In genomic region chr4:147596377-147596776, GRCh38 we compare ENCODE assay signal across 13 cellular contexts. TPM values are rescaled to one million over a fixed set of nuclear protein-coding genes. Genes with fewer than 3 reads are reported as not detected.
DNase-seq lines count a peak whose midpoint lies in the region; ATAC-seq and TF ChIP-seq lines count a peak whose summit lies in the region.
"Had no signal": no experiment of that assay in that cellular context is flagged by ENCODE, and none has a peak within 500 bp of the region (broad histone marks: within the 10 kb centered on the region; RNA-seq: fewer than 3 reads in every experiment).

No MANE protein-coding gene starts in this region.

- H3K4me3 ChIP-seq in kidney epithelial cell (ENCODE audit: low read depth, low read length): no peak overlapping the region

- no peak overlapping the region for H3K27ac Mint-ChIP-seq in activated T-helper 1 cell treated with anti-CD3 and anti-CD28 coated beads, Interleukin-12 subunit alpha, Interleukin-12 subunit beta, Interleukin-2, Interleukin-4 antibody, amounts not matched to agents 30 ng/mL and 10 ng/mL and 1 ng/mL, durations not matched to agents 14 hours and 24 hours and 36 hours
- no peak overlapping the region for H3K27ac Mint-ChIP-seq in natural killer cell
- H3K27ac Mint-ChIP-seq: stimulated activated memory B cell treated with anti-CD40 and anti-IgM and Interleukin-4, amounts not matched to agents 10 μg/mL and 1 μg/mL and 100 μg/mL, for 72 hours had no signal

- H3K4me1 Mint-ChIP-seq in activated T-helper 1 cell treated with anti-CD3 and anti-CD28 coated beads, Interleukin-12 subunit alpha, Interleukin-12 subunit beta, Interleukin-2, Interleukin-4 antibody, amounts not matched to agents 30 ng/mL and 10 ng/mL and 1 ng/mL, durations not matched to agents 14 hours and 24 hours and 36 hours (ENCODE audit: low read depth): no peaks in the 10 kb centered on the region
- H3K4me1 Mint-ChIP-seq in natural killer cell: no peaks in the 10 kb centered on the region
- H3K4me1 Mint-ChIP-seq: stimulated activated memory B cell treated with anti-CD40 and anti-IgM and Interleukin-4, amounts not matched to agents 10 μg/mL and 1 μg/mL and 100 μg/mL, for 72 hours had no signal

- intact Hi-C loops in activated T-helper 1 cell treated with anti-CD3 and anti-CD28 coated beads, Interleukin-12 subunit alpha, Interleukin-12 subunit beta, Interleukin-2, Interleukin-4 antibody, amounts not matched to agents 30 ng/mL and 10 ng/mL and 1 ng/mL, durations not matched to agents 14 hours and 24 hours and 36 hours (cut with micrococcal nuclease): loop anchor here (2.0 kb wide), 1 partner anchor 270 kb away; no protein-coding TSS in a partner anchor
- intact Hi-C loops in natural killer cell (cut with micrococcal nuclease): no loop called here

- no peaks in the 10 kb centered on the region for H3K27me3 ChIP-seq in kidney epithelial cell (ENCODE audit: control insufficient read depth, insufficient read depth, low read length)
- H3K27me3 ChIP-seq: brain microvascular endothelial cell had no signal

- no peaks in the 10 kb centered on the region for H3K36me3 Mint-ChIP-seq in activated T-helper 1 cell treated with anti-CD3 and anti-CD28 coated beads, Interleukin-12 subunit alpha, Interleukin-12 subunit beta, Interleukin-2, Interleukin-4 antibody, amounts not matched to agents 30 ng/mL and 10 ng/mL and 1 ng/mL, durations not matched to agents 14 hours and 24 hours and 36 hours (ENCODE audit: low read depth)
- no peaks in the 10 kb centered on the region for H3K36me3 Mint-ChIP-seq in natural killer cell
- H3K36me3 Mint-ChIP-seq: stimulated activated memory B cell treated with anti-CD40 and anti-IgM and Interleukin-4, amounts not matched to agents 10 μg/mL and 1 μg/mL and 100 μg/mL, for 72 hours had no signal

- ATAC-seq in HG03469 (IDR thresholded peaks at IDR 0.05; ENCODE audit: unreplicated experiment): no peak
- no peak for ATAC-seq in natural killer cell

- no peak overlapping the region for H3K4me3 Mint-ChIP-seq in activated T-helper 1 cell treated with anti-CD3 and anti-CD28 coated beads, Interleukin-12 subunit alpha, Interleukin-12 subunit beta, Interleukin-2, Interleukin-4 antibody, amounts not matched to agents 30 ng/mL and 10 ng/mL and 1 ng/mL, durations not matched to agents 14 hours and 24 hours and 36 hours
- no peak overlapping the region for H3K4me3 Mint-ChIP-seq in natural killer cell
- H3K4me3 Mint-ChIP-seq: stimulated activated memory B cell treated with anti-CD40 and anti-IgM and Interleukin-4, amounts not matched to agents 10 μg/mL and 1 μg/mL and 100 μg/mL, for 72 hours had no signal

- H3K9me3 Mint-ChIP-seq in activated T-helper 1 cell treated with anti-CD3 and anti-CD28 coated beads, Interleukin-12 subunit alpha, Interleukin-12 subunit beta, Interleukin-2, Interleukin-4 antibody, amounts not matched to agents 30 ng/mL and 10 ng/mL and 1 ng/mL, durations not matched to agents 14 hours and 24 hours and 36 hours: no peaks in the 10 kb centered on the region
- H3K9me3 Mint-ChIP-seq in natural killer cell: no peaks in the 10 kb centered on the region
- H3K9me3 Mint-ChIP-seq: stimulated activated memory B cell treated with anti-CD40 and anti-IgM and Interleukin-4, amounts not matched to agents 10 μg/mL and 1 μg/mL and 100 μg/mL, for 72 hours had no signal

- DNase-seq in GM10266 (ENCODE audit: extremely low spot score): no peak
- DNase-seq in HT1080 (ENCODE audit: low read depth): peak; percentile 32
- no peak for DNase-seq in kidney epithelial cell (ENCODE audit: low read depth)
- no peak for DNase-seq in activated T-helper 1 cell treated with anti-CD3 and anti-CD28 coated beads, Interleukin-12 subunit alpha, Interleukin-12 subunit beta, Interleukin-2, Interleukin-4 antibody, amounts not matched to agents 30 ng/mL and 10 ng/mL and 1 ng/mL, durations not matched to agents 14 hours and 24 hours and 36 hours (ENCODE audit: low spot score)
- DNase-seq in amniotic stem cell (lab: John Stamatoyannopoulos, UW): no peak
- DNase-seq in natural killer cell: no peak
- DNase-seq: left cardiac atrium, NCI-H1436 treated with DMSO at 0.1 percent for 48 hours had no signal

- peak; percentile 19 for TF ChIP-seq CTCF in GM10266 (IDR thresholded peaks at IDR 0.05; ENCODE audit: control insufficient read depth, insufficient read depth, low read depth, missing control alignments)
- no peak; the same call in 1 of the 2 replicates for TF ChIP-seq CTCF in VCaP (conservative IDR thresholded peaks at IDR 0.05)
- TF ChIP-seq CTCF in kidney epithelial cell (IDR thresholded peaks at IDR 0.05; ENCODE audit: insufficient read depth, low read length, poor library complexity, severe bottlenecking): peak; percentile 5
- TF ChIP-seq CTCF in natural killer cell (IDR thresholded peaks at IDR 0.05): no peak

- peaks cover 11% of the 10 kb centered on the region for H3K27me3 Mint-ChIP-seq in activated T-helper 1 cell treated with anti-CD3 and anti-CD28 coated beads, Interleukin-12 subunit alpha, Interleukin-12 subunit beta, Interleukin-2, Interleukin-4 antibody, amounts not matched to agents 30 ng/mL and 10 ng/mL and 1 ng/mL, durations not matched to agents 14 hours and 24 hours and 36 hours (ENCODE audit: insufficient read depth)
- H3K27me3 Mint-ChIP-seq in natural killer cell (ENCODE audit: low read depth in 2 of 2): peaks cover 10 to 18% of the 10 kb centered on the region in 2 donors

- H3K36me3 ChIP-seq in kidney epithelial cell (ENCODE audit: control insufficient read depth, insufficient read depth, low read length): no peaks in the 10 kb centered on the region
- H3K36me3 ChIP-seq: brain microvascular endothelial cell had no signal

- H3K27ac ChIP-seq in VCaP: peak overlapping the region; percentile 63; the same call in 1 of the 2 replicates
- H3K27ac ChIP-seq: brain microvascular endothelial cell, HL-60 had no signal

RNA-seq across cellular contexts. Expression of gene TMEM184C, which starts 20.8 kb away (rescaled TPM):
- 39.1 and 40.0 TPM in 2 replicates for total RNA-seq in HT1080 (2014; rRNA removed; shearing (Covaris generic))
- 20.3 and 29.8 TPM in 2 replicates for polyA plus RNA-seq in HT1080 (2015; cell fraction: cytosol; rRNA removed)
- polyA plus RNA-seq in HT1080 (2015; cell fraction: nucleus; rRNA removed): 21.3 and 35.4 TPM in 2 replicates
- total RNA-seq in kidney epithelial cell (37.6 and 46.5 TPM in 2 replicates), natural killer cell (10 to 100 TPM; 14.4 to 15.5 (median 15.1) TPM)
- 21.6 and 22.7 TPM in 2 replicates for total RNA-seq in activated T-helper 1 cell treated with anti-CD3 and anti-CD28 coated beads, Interleukin-12 subunit alpha, Interleukin-12 subunit beta, Interleukin-2, Interleukin-4 antibody, amounts not matched to agents 30 ng/mL and 10 ng/mL and 1 ng/mL, durations not matched to agents 14 hours and 24 hours and 36 hours

Comparison
In these comparisons a context has a peak if more than half of its experiments do, and no peak if none do; other contexts are left out.
1. CTCF ChIP-seq: peak in GM10266 (single experiment) and kidney epithelial cell (single experiment); none in VCaP (single experiment) and natural killer cell (single experiment).